ENCODE assay signal across 35 cellular contexts in the genomic region with DNA sequence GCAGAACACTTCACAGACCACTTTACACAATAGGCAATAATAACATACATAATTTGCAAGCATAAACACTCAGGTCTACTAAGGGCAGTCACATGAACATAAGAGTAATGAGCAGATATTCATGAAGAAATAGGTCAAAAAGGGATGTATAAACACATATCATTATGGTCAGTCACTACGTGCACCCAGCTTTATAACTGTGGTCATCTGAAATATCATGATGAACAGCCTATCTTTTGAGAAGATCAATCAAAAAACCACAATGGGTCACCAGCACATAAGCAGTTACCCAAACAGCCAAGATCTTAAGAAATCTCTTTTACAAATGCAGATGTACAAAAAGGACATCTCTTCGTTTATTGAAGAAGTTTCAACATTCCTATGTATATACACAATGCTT. TPM values are rescaled to one million over a fixed set of nuclear protein-coding genes. Genes with fewer than 3 reads are reported as not detected.
"Had no signal": no experiment of that assay in that cellular context is flagged by ENCODE, and none has a peak within 500 bp of the region (broad histone marks: within the 10 kb centered on the region; RNA-seq: fewer than 3 reads in every experiment).

No MANE protein-coding gene starts in this region.

- H3K27me3 ChIP-seq: adrenal gland, ascending aorta, cardiac muscle cell had no signal

- H3K27ac ChIP-seq: adrenal gland, ascending aorta, cardiac muscle cell, VCaP had no signal

- H3K36me3 ChIP-seq: adrenal gland, ascending aorta, cardiac muscle cell had no signal

- H3K4me3 ChIP-seq: adrenal gland, ascending aorta, cardiac muscle cell had no signal

- H3K4me1 ChIP-seq: adrenal gland, ascending aorta had no signal

- DNase-seq: activated B cell treated with CpG ODN at 0.5 μM for 24 hours; activated CD4-positive, alpha-beta memory T cell treated with anti-CD3 and anti-CD28 coated beads, Interleukin-2, amount 10 ng/mL, durations not matched to agents 7 days and 5 days; activated CD4-positive, alpha-beta T cell treated with anti-CD3 and anti-CD28 coated beads for 1 hour; activated CD4-positive, alpha-beta T cell treated with anti-CD3 and anti-CD28 coated beads for 36 hours; activated CD4-positive, alpha-beta T cell treated with anti-CD3 and anti-CD28 coated beads for 48 hours; activated CD4-positive, alpha-beta T cell treated with anti-CD3 and anti-CD28 coated beads, Interleukin-2, amount 10 ng/mL, durations not matched to agents 7 days and 5 days; activated CD4-positive, alpha-beta T cell treated with anti-CD3 and anti-CD28 coated beads, Interleukin-2, amount 50 U/mL, for 48 hours; activated CD8-positive, alpha-beta memory T cell treated with anti-CD3 and anti-CD28 coated beads for 24 hours; activated CD8-positive, alpha-beta memory T cell treated with anti-CD3 and anti-CD28 coated beads, Interleukin-2, amount 10 ng/mL, durations not matched to agents 7 days and 5 days; activated CD8-positive, alpha-beta memory T cell treated with anti-CD3 and anti-CD28 coated beads, Interleukin-2, amount 50 U/mL, for 48 hours; activated CD8-positive, alpha-beta T cell treated with anti-CD3 and anti-CD28 coated beads, Interleukin-2, amount 10 ng/mL, durations not matched to agents 7 days and 5 days; activated effector memory CD4-positive, alpha-beta T cell treated with Interleukin-2 at 50 U/mL for 16 hours; activated gamma-delta T cell treated with Interleukin-2 at 50 U/mL for 16 hours; activated naive CD4-positive, alpha-beta T cell; activated naive CD4-positive, alpha-beta T cell treated with anti-CD3 and anti-CD28 coated beads for 36 hours; activated naive CD4-positive, alpha-beta T cell treated with anti-CD3 and anti-CD28 coated beads, Interleukin-2, amount 50 U/mL, for 16 hours; activated naive CD8-positive, alpha-beta T cell treated with anti-CD3 and anti-CD28 coated beads for 36 hours; activated T-cell treated with anti-CD3 and anti-CD28 coated beads, Interleukin-2, amount 50 U/mL, for 24 hours; activated T-cell treated with anti-CD3 and anti-CD28 coated beads, Interleukin-2, amount 50 U/mL, for 48 hours; adrenal gland; amygdala; anterior cingulate cortex; caudate nucleus; cerebellar nuclear complex; T-cell; T-helper 17 cell; T-helper 9 cell had no signal

- ATAC-seq: activated CD4-positive, alpha-beta T cell treated with anti-CD3 and anti-CD28 coated beads for 36 hours; activated CD8-positive, alpha-beta memory T cell treated with anti-CD3 and anti-CD28 coated beads, Interleukin-2, amount 10 ng/mL, durations not matched to agents 7 days and 5 days; activated CD8-positive, alpha-beta T cell treated with anti-CD3 and anti-CD28 coated beads, Interleukin-2, amount 10 ng/mL, durations not matched to agents 7 days and 5 days; activated naive CD4-positive, alpha-beta T cell treated with anti-CD3 and anti-CD28 coated beads, Interleukin-2, amount 50 U/mL, for 72 hours; T-cell; T-helper 17 cell had no signal

RNA-seq across cellular contexts. Expression of gene DRGX, which starts 35.5 kb away (rescaled TPM):
- total RNA-seq: activated B cell treated with CpG ODN at 0.5 μM for 24 hours; activated CD4-positive, alpha-beta memory T cell treated with anti-CD3 and anti-CD28 coated beads, Interleukin-2, amount 10 ng/mL, durations not matched to agents 7 days and 5 days; activated CD4-positive, alpha-beta T cell treated with anti-CD3 and anti-CD28 coated beads for 36 hours; activated CD4-positive, alpha-beta T cell treated with anti-CD3 and anti-CD28 coated beads, Interleukin-2, amount 10 ng/mL, durations not matched to agents 7 days and 5 days; activated CD8-positive, alpha-beta memory T cell treated with anti-CD3 and anti-CD28 coated beads, Interleukin-2, amount 10 ng/mL, durations not matched to agents 7 days and 5 days; activated CD8-positive, alpha-beta T cell treated with anti-CD3 and anti-CD28 coated beads, Interleukin-2, amount 10 ng/mL, durations not matched to agents 7 days and 5 days; activated naive CD4-positive, alpha-beta T cell treated with anti-CD3 and anti-CD28 coated beads for 36 hours; activated naive CD4-positive, alpha-beta T cell treated with anti-CD3 and anti-CD28 coated beads, Interleukin-2, amount 50 U/mL, for 72 hours; activated naive CD8-positive, alpha-beta T cell treated with anti-CD3 and anti-CD28 coated beads for 36 hours; activated T-helper 2 cell treated with anti-CD3 and anti-CD28 coated beads, Interferon-gamma antibody, Interleukin-2, Interleukin-4, amounts not matched to agents 10 μg/mL and 5 μg/mL and 100 μg/mL, durations not matched to agents 14 hours and 24 hours and 36 hours; ascending aorta; bronchial epithelial cell; cardiac muscle cell; chondrocyte; T-cell; T-helper 1 cell treated with Interleukin-12 subunit alpha and Interleukin-12 subunit beta and Interleukin-4 antibody, amounts not matched to agents 30 ng/mL and 1 ng/mL, for 36 hours; T-helper 17 cell had no signal
- polyA plus RNA-seq: cardiac muscle cell had no signal
